In the genomic region with DNA sequence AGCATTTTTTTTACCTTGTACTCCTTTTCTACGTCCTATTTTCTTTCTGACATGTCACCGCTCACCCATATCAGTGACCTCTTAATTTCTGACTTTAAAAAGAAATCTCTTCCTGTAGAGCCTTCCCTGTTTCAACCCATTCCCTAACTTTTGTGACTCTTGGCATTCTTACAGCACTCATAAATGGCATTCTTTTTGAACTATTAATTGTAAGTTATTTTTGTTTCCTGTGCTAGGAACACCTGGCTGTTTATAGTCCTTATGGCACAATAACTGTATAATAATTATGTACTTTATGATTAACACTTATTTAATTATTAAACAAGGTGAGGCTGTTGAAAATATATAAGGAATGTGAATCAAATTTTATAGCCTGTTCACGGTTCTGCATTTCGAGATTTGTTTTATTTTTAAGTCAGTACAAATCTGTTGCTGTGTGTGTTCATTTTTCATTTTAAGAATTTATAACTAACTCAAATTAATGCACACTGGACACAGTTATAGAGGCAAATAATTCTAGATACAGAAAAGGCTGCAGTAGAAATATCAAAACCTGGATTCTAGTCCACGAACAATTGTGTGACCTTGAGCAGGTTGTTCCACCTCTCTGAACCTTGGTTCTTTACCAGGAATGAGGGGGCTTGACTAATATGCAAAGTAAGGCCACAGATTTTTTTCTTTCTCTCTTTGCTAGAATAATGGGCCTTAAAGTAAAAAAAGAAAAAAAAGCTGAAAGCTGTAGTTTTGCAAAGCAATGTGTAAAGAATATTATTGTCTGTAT, we compare ENCODE assay signal across 10 cellular contexts. TPM values are rescaled to one million over a fixed set of nuclear protein-coding genes. Genes with fewer than 3 reads are reported as not detected.
DNase-seq lines count a peak whose midpoint lies in the region; ATAC-seq and TF ChIP-seq lines count a peak whose summit lies in the region.
"Had no signal": no experiment of that assay in that cellular context is flagged by ENCODE, and none has a peak within 500 bp of the region (broad histone marks: within the 10 kb centered on the region; RNA-seq: fewer than 3 reads in every experiment).

No MANE protein-coding gene starts in this region.

- POLR2A ChIA-PET in GM10248 (lab: Yijun Ruan, JAX), result no interaction called here

- no peak overlapping the region for H3K27ac Mint-ChIP-seq in activated naive CD4-positive, alpha-beta T cell treated with anti-CD3 and anti-CD28 coated beads, Interleukin-2, amount 50 U/mL, for 24 hours
- H3K27ac Mint-ChIP-seq in T-helper 17 cell (peak overlapping the region; percentile 92), chondrocyte (ENCODE audit: unreplicated experiment) (no peak overlapping the region)
- no peak overlapping the region for H3K27ac Mint-ChIP-seq in stimulated activated naive CD8-positive, alpha-beta T cell treated with anti-CD3 and anti-CD28 coated beads, Interleukin-15, amount 100 ng/mL, for 72 hours

- ATAC-seq in T-helper 17 cell, result no peak
- no peak for ATAC-seq in stimulated activated naive CD8-positive, alpha-beta T cell treated with anti-CD3 and anti-CD28 coated beads, Interleukin-15, amount 100 ng/mL, for 72 hours
- no peak for ATAC-seq in GM21515 (IDR thresholded peaks at IDR 0.05; ENCODE audit: unreplicated experiment)
- ATAC-seq: lower lobe of right lung had no signal

- CTCF ChIA-PET in GM10248 (lab: Yijun Ruan, JAX), result interaction anchor here (0.9 to 1.9 kb wide), 6 partner anchors 9 to 290 kb away, joined by 3 to 9 read pairs (median 4); no protein-coding TSS in a partner anchor

- peak overlapping the region; percentile 87 for H3K4me3 ChIP-seq in iPS-15b (ENCODE audit: low read depth, low read length)

- no peak for DNase-seq in activated naive CD4-positive, alpha-beta T cell treated with Interleukin-2 at 50 U/mL for 16 hours
- no peak for DNase-seq in T-helper 17 cell
- no peak for DNase-seq in stimulated activated naive CD8-positive, alpha-beta T cell treated with anti-CD3 and anti-CD28 coated beads, Interleukin-15, amount 100 ng/mL, for 72 hours
- DNase-seq in chondrocyte (ENCODE audit: low spot score), result no peak
- no peak for DNase-seq in GM10248 (ENCODE audit: extremely low spot score)
- DNase-seq: lower lobe of right lung had no signal

- peaks cover 3% of the 10 kb centered on the region for H3K27me3 ChIP-seq in iPS-15b (ENCODE audit: control insufficient read depth, insufficient read depth, low read length)
- H3K27me3 ChIP-seq: esophagus muscularis mucosa had no signal

- no peaks in the 10 kb centered on the region for H3K9me3 ChIP-seq in T-helper 17 cell (ENCODE audit: control insufficient read depth, low read length, poor library complexity, severe bottlenecking)
- H3K9me3 ChIP-seq in iPS-15b (ENCODE audit: control insufficient read depth, insufficient read depth, low read length), result no peaks in the 10 kb centered on the region
- H3K9me3 ChIP-seq: esophagus muscularis mucosa, lower lobe of right lung had no signal

- H3K4me1 ChIP-seq in iPS-15b (ENCODE audit: control insufficient read depth, insufficient read depth, low read length), result peaks cover 7% of the 10 kb centered on the region

- no peaks in the 10 kb centered on the region for H3K27me3 Mint-ChIP-seq in activated naive CD4-positive, alpha-beta T cell treated with anti-CD3 and anti-CD28 coated beads, Interleukin-2, amount 50 U/mL, for 24 hours
- H3K27me3 Mint-ChIP-seq in T-helper 17 cell (no peaks in the 10 kb centered on the region), chondrocyte (ENCODE audit: low read depth) (no peaks in the 10 kb centered on the region)
- no peaks in the 10 kb centered on the region for H3K27me3 Mint-ChIP-seq in stimulated activated naive CD8-positive, alpha-beta T cell treated with anti-CD3 and anti-CD28 coated beads, Interleukin-15, amount 100 ng/mL, for 72 hours

- no peaks in the 10 kb centered on the region for H3K36me3 ChIP-seq in iPS-15b (ENCODE audit: control insufficient read depth, insufficient read depth, low read length)

- H3K4me3 Mint-ChIP-seq in activated naive CD4-positive, alpha-beta T cell treated with anti-CD3 and anti-CD28 coated beads, Interleukin-2, amount 50 U/mL, for 24 hours, result peak overlapping the region; percentile 92
- H3K4me3 Mint-ChIP-seq in T-helper 17 cell (peak overlapping the region; percentile 97), chondrocyte (ENCODE audit: unreplicated experiment) (no peak overlapping the region)
- peak overlapping the region; percentile 44 to 88 for H3K4me3 Mint-ChIP-seq in stimulated activated naive CD8-positive, alpha-beta T cell treated with anti-CD3 and anti-CD28 coated beads, Interleukin-15, amount 100 ng/mL, for 72 hours

- H3K36me3 Mint-ChIP-seq in activated naive CD4-positive, alpha-beta T cell treated with anti-CD3 and anti-CD28 coated beads, Interleukin-2, amount 50 U/mL, for 24 hours, result peaks cover 6% of the 10 kb centered on the region
- H3K36me3 Mint-ChIP-seq in T-helper 17 cell (ENCODE audit: low read depth) (no peaks in the 10 kb centered on the region), chondrocyte (ENCODE audit: low read depth) (peaks cover 2% of the 10 kb centered on the region)

- H3K9ac ChIP-seq in iPS-15b (ENCODE audit: low read depth, low read length), result no peak overlapping the region

- H3K4me1 Mint-ChIP-seq in activated naive CD4-positive, alpha-beta T cell treated with anti-CD3 and anti-CD28 coated beads, Interleukin-2, amount 50 U/mL, for 24 hours, result peaks cover 16% of the 10 kb centered on the region
- H3K4me1 Mint-ChIP-seq in T-helper 17 cell (peaks cover 28% of the 10 kb centered on the region), chondrocyte (ENCODE audit: low read depth) (peaks cover 16% of the 10 kb centered on the region)
- H3K4me1 Mint-ChIP-seq in stimulated activated naive CD8-positive, alpha-beta T cell treated with anti-CD3 and anti-CD28 coated beads, Interleukin-15, amount 100 ng/mL, for 72 hours, result peaks cover 16% of the 10 kb centered on the region

- TF ChIP-seq CTCF in chondrocyte (IDR thresholded peaks at IDR 0.05), result no peak
- TF ChIP-seq CTCF in GM10248 (IDR thresholded peaks at IDR 0.05; ENCODE audit: control extremely low read depth, extremely low read depth, low read depth, missing control alignments), result no peak

- no peaks in the 10 kb centered on the region for H3K9me3 Mint-ChIP-seq in activated naive CD4-positive, alpha-beta T cell treated with anti-CD3 and anti-CD28 coated beads, Interleukin-2, amount 50 U/mL, for 24 hours
- H3K9me3 Mint-ChIP-seq in stimulated activated naive CD8-positive, alpha-beta T cell treated with anti-CD3 and anti-CD28 coated beads, Interleukin-15, amount 100 ng/mL, for 72 hours, result no peaks in the 10 kb centered on the region
- H3K9me3 Mint-ChIP-seq in chondrocyte (ENCODE audit: low read depth), result no peaks in the 10 kb centered on the region

RNA-seq across cellular contexts. Expression of gene KIZ, which starts 1.5 kb away (rescaled TPM):
- total RNA-seq in T-helper 17 cell, result 10 to 100 TPM; 23.0 to 26.9 TPM
- total RNA-seq in chondrocyte, result 12.2 to 15.4 TPM (median 13.8 TPM) in 3 replicates

RNA-seq across cellular contexts. Expression of gene LINC00237, which starts 21.2 kb away (rescaled TPM):
- total RNA-seq in T-helper 17 cell (not detected), chondrocyte (not detected in 3 replicates)
- total RNA-seq: esophagus muscularis mucosa, lower lobe of right lung had no signal
